Comparison of ENCODE assay signal across 18 cellular contexts in genomic region chr11:495537-495931, GRCh38. TPM values are rescaled to one million over a fixed set of nuclear protein-coding genes. Genes with fewer than 3 reads are reported as not detected.
DNase-seq lines count a peak whose midpoint lies in the region; ATAC-seq and TF ChIP-seq lines count a peak whose summit lies in the region.
"Had no signal": no experiment of that assay in that cellular context is flagged by ENCODE, and none has a peak within 500 bp of the region (broad histone marks: within the 10 kb centered on the region; RNA-seq: fewer than 3 reads in every experiment).

No MANE protein-coding gene starts in this region.

- peaks cover 9 to 15% of the 10 kb centered on the region in 2 donors for H3K36me3 Mint-ChIP-seq in activated T-cell treated with anti-CD3 and anti-CD28 coated beads, Interleukin-2, amount 50 U/mL, for 72 hours (ENCODE audit: insufficient read depth in 2 of 2)
- H3K36me3 Mint-ChIP-seq in HFFc6 (ENCODE audit: low read depth): peaks cover 31% of the 10 kb centered on the region
- peaks cover 100% of the 10 kb centered on the region for H3K36me3 Mint-ChIP-seq in dendritic cell treated with granulocyte-macrophage colony-stimulating factor and Interleukin-4, amounts not matched to agents 40 ng/mL and 50 ng/mL, for 4 days (ENCODE audit: low read depth)

- WGBS in psoas muscle, 3 donors: 47 to 56% (median 50%) methylated on average over 10 of the region's 10 CpGs

- H3K27me3 ChIP-seq in psoas muscle (ENCODE audit: insufficient read depth in 3 of 3, low read length in 2 of 3) (no peaks in the 10 kb centered on the region), BE2C (no peaks in the 10 kb centered on the region)
- H3K27me3 ChIP-seq: tibial artery had no signal

- no peaks in the 10 kb centered on the region for H3K9me3 Mint-ChIP-seq in activated T-cell treated with anti-CD3 and anti-CD28 coated beads, Interleukin-2, amount 50 U/mL, for 72 hours
- peaks cover 8% of the 10 kb centered on the region; the same call in 1 of the 2 replicates for H3K9me3 Mint-ChIP-seq in HFFc6
- no peaks in the 10 kb centered on the region for H3K9me3 Mint-ChIP-seq in dendritic cell treated with granulocyte-macrophage colony-stimulating factor and Interleukin-4, amounts not matched to agents 40 ng/mL and 50 ng/mL, for 4 days
- H3K9me3 Mint-ChIP-seq: CD4-positive, alpha-beta memory T cell; stimulated activated memory B cell treated with anti-CD40 and anti-IgM and Interleukin-4, amounts not matched to agents 10 μg/mL and 1 μg/mL and 100 μg/mL, for 72 hours; T-helper 1 cell treated with Interleukin-12 subunit alpha and Interleukin-12 subunit beta and Interleukin-4 antibody, amounts not matched to agents 30 μg/mL and 1 μg/mL, for 36 hours had no signal

- DNase-seq in activated T-cell treated with anti-CD3 and anti-CD28 coated beads, Interleukin-2, amount 50 U/mL, for 72 hours: no peak
- DNase-seq in activated T-cell treated with anti-CD3 and anti-CD28 coated beads for 4 hours (no peak), HFFc6 (no peak), psoas muscle (peak in 1 of 2 donors; percentile 45), cerebellar nuclear complex (lab: John Stamatoyannopoulos, UW) (no peak), BE2C (no peak)
- DNase-seq: activated CD4-positive, CD25-positive, alpha-beta regulatory T cell; activated effector memory CD4-positive, alpha-beta T cell treated with Interleukin-2 at 50 U/mL for 16 hours; GOT3; NCI-H1092 treated with DMSO at 0.1 percent for 48 hours; NCI-H510A treated with DMSO at 0.1 percent for 48 hours; stimulated activated CD4-positive, alpha-beta T cell treated with anti-CD3 and anti-CD28 coated beads, Interleukin-15, amount 100 ng/mL, for 24 hours; tibial artery had no signal

- H3K4me3 ChIP-seq in psoas muscle: no peak overlapping the region
- H3K4me3 ChIP-seq in BE2C (ENCODE audit: low read depth, low read length): no peak overlapping the region
- H3K4me3 ChIP-seq: tibial artery had no signal

- no peak overlapping the region for H3K4me3 Mint-ChIP-seq in activated T-cell treated with anti-CD3 and anti-CD28 coated beads, Interleukin-2, amount 50 U/mL, for 72 hours
- no peak overlapping the region for H3K4me3 Mint-ChIP-seq in HFFc6
- no peak overlapping the region for H3K4me3 Mint-ChIP-seq in dendritic cell treated with granulocyte-macrophage colony-stimulating factor and Interleukin-4, amounts not matched to agents 40 ng/mL and 50 ng/mL, for 4 days
- H3K4me3 Mint-ChIP-seq: CD4-positive, alpha-beta memory T cell; stimulated activated memory B cell treated with anti-CD40 and anti-IgM and Interleukin-4, amounts not matched to agents 10 μg/mL and 1 μg/mL and 100 μg/mL, for 72 hours; T-helper 1 cell treated with Interleukin-12 subunit alpha and Interleukin-12 subunit beta and Interleukin-4 antibody, amounts not matched to agents 30 μg/mL and 1 μg/mL, for 36 hours had no signal

- ATAC-seq in activated T-cell treated with anti-CD3 and anti-CD28 coated beads, Interleukin-2, amount 50 U/mL, for 72 hours (replicated peaks in 1 of 2): no peak
- ATAC-seq in psoas muscle: no peak
- no peak for ATAC-seq in HG02588 (IDR thresholded peaks at IDR 0.05; ENCODE audit: unreplicated experiment)
- ATAC-seq: stimulated activated memory B cell treated with anti-CD40 and anti-IgM and Interleukin-4, amounts not matched to agents 10 μg/mL and 1 μg/mL and 100 μg/mL, for 72 hours had no signal

- peaks cover 6% of the 10 kb centered on the region for H3K4me1 Mint-ChIP-seq in activated T-cell treated with anti-CD3 and anti-CD28 coated beads, Interleukin-2, amount 50 U/mL, for 72 hours (ENCODE audit: low read depth)
- peaks cover 6% of the 10 kb centered on the region; the same call in 1 of the 2 replicates for H3K4me1 Mint-ChIP-seq in HFFc6 (ENCODE audit: low read depth)
- peaks cover 47% of the 10 kb centered on the region for H3K4me1 Mint-ChIP-seq in dendritic cell treated with granulocyte-macrophage colony-stimulating factor and Interleukin-4, amounts not matched to agents 40 ng/mL and 50 ng/mL, for 4 days (ENCODE audit: low read depth)

- H3K9me3 ChIP-seq in psoas muscle (no peaks in the 10 kb centered on the region), BE2C (no peaks in the 10 kb centered on the region)
- H3K9me3 ChIP-seq: tibial artery had no signal

- intact Hi-C loops in dendritic cell treated with granulocyte-macrophage colony-stimulating factor and Interleukin-4, amounts not matched to agents 40 ng/mL and 50 ng/mL, for 4 days (cut with micrococcal nuclease): no loop called here
- intact Hi-C loops in psoas muscle (cut with DNase I): no loop called here

- H3K36me3 ChIP-seq in psoas muscle (ENCODE audit: insufficient read depth in 1 of 2, low read depth in 1 of 2): peaks cover 9 to 90% of the 10 kb centered on the region in 2 donors
- peaks cover 20% of the 10 kb centered on the region for H3K36me3 ChIP-seq in BE2C

- H3K27ac Mint-ChIP-seq in activated T-cell treated with anti-CD3 and anti-CD28 coated beads, Interleukin-2, amount 50 U/mL, for 72 hours: peak overlapping the region; percentile 66
- peak overlapping the region; percentile 49; the same call in 1 of the 2 replicates for H3K27ac Mint-ChIP-seq in HFFc6
- peak overlapping the region; percentile 56 for H3K27ac Mint-ChIP-seq in dendritic cell treated with granulocyte-macrophage colony-stimulating factor and Interleukin-4, amounts not matched to agents 40 ng/mL and 50 ng/mL, for 4 days
- H3K27ac Mint-ChIP-seq: stimulated activated memory B cell treated with anti-CD40 and anti-IgM and Interleukin-4, amounts not matched to agents 10 μg/mL and 1 μg/mL and 100 μg/mL, for 72 hours; T-helper 1 cell treated with Interleukin-12 subunit alpha and Interleukin-12 subunit beta and Interleukin-4 antibody, amounts not matched to agents 30 μg/mL and 1 μg/mL, for 36 hours had no signal

- no peak for TF ChIP-seq CTCF in HFFc6 (IDR thresholded peaks at IDR 0.05)
- no peak for TF ChIP-seq CTCF in psoas muscle (IDR thresholded peaks at IDR 0.05)
- TF ChIP-seq CTCF in BE2C (IDR thresholded peaks at IDR 0.05; ENCODE audit: low read depth, low read length): no peak

- H3K27ac ChIP-seq in psoas muscle: peak overlapping the region; percentile 46
- H3K27ac ChIP-seq: tibial artery had no signal

- no peaks in the 10 kb centered on the region for H3K4me1 ChIP-seq in psoas muscle
- H3K4me1 ChIP-seq in BE2C: no peaks in the 10 kb centered on the region
- H3K4me1 ChIP-seq: tibial artery had no signal

- no peaks in the 10 kb centered on the region for H3K27me3 Mint-ChIP-seq in activated T-cell treated with anti-CD3 and anti-CD28 coated beads, Interleukin-2, amount 50 U/mL, for 72 hours (ENCODE audit: low read depth)
- H3K27me3 Mint-ChIP-seq in HFFc6 (ENCODE audit: insufficient read depth): peaks cover 13% of the 10 kb centered on the region
- no peaks in the 10 kb centered on the region for H3K27me3 Mint-ChIP-seq in dendritic cell treated with granulocyte-macrophage colony-stimulating factor and Interleukin-4, amounts not matched to agents 40 ng/mL and 50 ng/mL, for 4 days
- H3K27me3 Mint-ChIP-seq: CD4-positive, alpha-beta memory T cell; stimulated activated memory B cell treated with anti-CD40 and anti-IgM and Interleukin-4, amounts not matched to agents 10 μg/mL and 1 μg/mL and 100 μg/mL, for 72 hours had no signal

RNA-seq across cellular contexts. Expression of gene RNH1, which starts 11.5 kb away (rescaled TPM):
- 10 to 100 TPM; 88.9 to 95.3 TPM for total RNA-seq in activated T-cell treated with anti-CD3 and anti-CD28 coated beads, Interleukin-2, amount 50 U/mL, for 72 hours
- total RNA-seq in HFFc6 (2021; fragmentation: NEBNext Ultra II Directional; extraction: Animal tissue kit (Norgen Biotek cat#: 25700)): 100 to 1,000 TPM; 223 to 272 (median 250) TPM
- total RNA-seq in psoas muscle: 100 to 1,000 TPM; 103 to 145 (median 113) TPM
- polyA plus RNA-seq in psoas muscle: 100 to 1,000 TPM; 105 to 181 (median 105) TPM
- polyA plus RNA-seq in BE2C (2012; ENCODE audit: insufficient read depth, insufficient read length, low read depth): 200 TPM

RNA-seq across cellular contexts. Expression of gene HRAS, which starts 39.8 kb away (rescaled TPM):
- 10 to 100 TPM; 28.8 to 40.1 TPM for total RNA-seq in activated T-cell treated with anti-CD3 and anti-CD28 coated beads, Interleukin-2, amount 50 U/mL, for 72 hours
- 100 to 1,000 TPM; 102 to 125 (median 107) TPM for total RNA-seq in HFFc6 (2021; fragmentation: NEBNext Ultra II Directional; extraction: Animal tissue kit (Norgen Biotek cat#: 25700))
- total RNA-seq in psoas muscle: 10 to 100 TPM; 43.6 to 74.7 (median 53.9) TPM
- 10 to 100 TPM; 53.9 to 76.2 (median 66.3) TPM for polyA plus RNA-seq in psoas muscle
- 195 TPM for polyA plus RNA-seq in BE2C (2012; ENCODE audit: insufficient read depth, insufficient read length, low read depth)

RNA-seq across cellular contexts. Expression of gene LRRC56, which starts 41.8 kb away (rescaled TPM):
- 1 to 10 TPM; 1.2 to 3.1 TPM for total RNA-seq in activated T-cell treated with anti-CD3 and anti-CD28 coated beads, Interleukin-2, amount 50 U/mL, for 72 hours
- under 1 TPM; 0.23 to 0.83 (median 0.55) TPM for total RNA-seq in HFFc6 (2021; fragmentation: NEBNext Ultra II Directional; extraction: Animal tissue kit (Norgen Biotek cat#: 25700))
- total RNA-seq in psoas muscle: under 1 TPM; 0.30 to 0.84 (median 0.55) TPM
- under 1 TPM in 2 of 3 donors, not detected in 1; 0.39 to 0.61 TPM for polyA plus RNA-seq in psoas muscle
- polyA plus RNA-seq in BE2C (2012; ENCODE audit: insufficient read depth, insufficient read length, low read depth): 0.42 TPM

RNA-seq across cellular contexts. Expression of gene PTDSS2, which starts 45.5 kb away (rescaled TPM):
- 10 to 100 TPM; 20.6 to 22.5 TPM for total RNA-seq in activated T-cell treated with anti-CD3 and anti-CD28 coated beads, Interleukin-2, amount 50 U/mL, for 72 hours
- total RNA-seq in HFFc6 (2021; fragmentation: NEBNext Ultra II Directional; extraction: Animal tissue kit (Norgen Biotek cat#: 25700)): 10 to 100 TPM; 23.3 to 34.5 (median 27.2) TPM
- total RNA-seq in psoas muscle: 10 to 100 TPM; 15.8 to 21.1 (median 20.3) TPM
- 10 to 100 TPM; 11.8 to 26.0 (median 15.4) TPM for polyA plus RNA-seq in psoas muscle
- 22.9 TPM for polyA plus RNA-seq in BE2C (2012; ENCODE audit: insufficient read depth, insufficient read length, low read depth)

RNA-seq across cellular contexts. Expression of gene ANO9, which starts 53.7 kb away (rescaled TPM):
- 10 to 100 TPM; 34.3 to 56.5 TPM for total RNA-seq in activated T-cell treated with anti-CD3 and anti-CD28 coated beads, Interleukin-2, amount 50 U/mL, for 72 hours
- not detected for total RNA-seq in HFFc6 (2021; fragmentation: NEBNext Ultra II Directional; extraction: Animal tissue kit (Norgen Biotek cat#: 25700))
- total RNA-seq in psoas muscle: under 1 TPM in 3 of 4 donors, not detected in 1; 0.09 to 0.59 (median 0.46) TPM
- polyA plus RNA-seq in psoas muscle: under 1 TPM; 0.10 to 0.15 (median 0.10) TPM
- not detected for polyA plus RNA-seq in BE2C (2012; ENCODE audit: insufficient read depth, insufficient read length, low read depth)
